Comparison of ENCODE assay signal across 9 cellular contexts in the genomic region with DNA sequence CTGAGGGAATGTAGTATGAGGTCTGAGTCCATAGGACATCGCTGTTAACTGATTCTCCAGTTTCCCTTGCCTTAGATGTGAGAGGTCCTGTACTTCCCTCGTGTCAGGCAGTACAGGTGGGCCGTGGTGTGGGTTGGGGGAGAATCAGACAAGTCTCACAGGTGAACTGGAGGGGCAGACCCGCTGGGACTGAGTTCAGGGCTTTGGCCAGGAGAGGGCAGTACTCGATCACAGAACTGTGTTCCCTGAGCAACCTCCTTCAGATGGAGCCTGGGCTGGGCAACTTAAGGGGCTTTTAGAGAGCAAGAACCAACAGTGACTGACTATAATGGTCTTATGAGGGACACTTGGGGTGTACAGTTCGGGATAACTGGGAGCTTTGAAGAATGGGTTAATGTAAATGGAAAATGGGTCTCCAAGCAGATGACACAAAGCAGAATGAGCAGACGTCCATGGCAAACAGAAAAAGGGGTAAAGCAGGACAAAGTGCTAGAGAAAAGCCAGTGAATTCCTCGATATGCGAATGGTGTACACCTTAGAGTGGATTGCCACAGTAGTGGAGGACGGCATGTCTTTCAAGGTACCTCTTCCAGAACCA.
DNase-seq lines count a peak whose midpoint lies in the region; ATAC-seq and TF ChIP-seq lines count a peak whose summit lies in the region.
"Had no signal": no experiment of that assay in that cellular context is flagged by ENCODE, and none has a peak within 500 bp of the region (broad histone marks: within the 10 kb centered on the region; RNA-seq: fewer than 3 reads in every experiment).

No MANE protein-coding gene starts in this region.

- no peak overlapping the region for H3K4me3 ChIP-seq in SJCRH30

- no peak overlapping the region for H3K4me3 Mint-ChIP-seq in Calu3 (ENCODE audit: low read depth, unreplicated experiment)
- H3K4me3 Mint-ChIP-seq: T-helper 1 cell treated with Interleukin-12 subunit alpha and Interleukin-12 subunit beta and Interleukin-4 antibody, amounts not matched to agents 30 μg/mL and 1 μg/mL, for 36 hours had no signal

- CTCF ChIA-PET in Calu3 (lab: Charles Lee), result interaction anchor here (1.0 to 3.2 kb wide), 2 partner anchors 37 to 117 kb away, joined by 3 to 26 read pairs; no protein-coding TSS in a partner anchor

- BruUV-seq in Calu3 (replicated peaks; lab: Mats Ljungman, UMichigan), result no TSS peak

- H3K4me1 ChIP-seq in SJCRH30, result no peaks in the 10 kb centered on the region

- no peaks in the 10 kb centered on the region for H3K4me1 Mint-ChIP-seq in Calu3 (ENCODE audit: low read depth, unreplicated experiment)

- ATAC-seq in GM21390 (IDR thresholded peaks at IDR 0.05; ENCODE audit: unreplicated experiment) (peak; percentile 81), Right ventricle myocardium superior (ENCODE audit: poor library complexity) (peak; percentile 76), GM21825 (IDR thresholded peaks at IDR 0.05; ENCODE audit: unreplicated experiment) (no peak)

- peak; percentile 75 for DNase-seq in Calu3
- DNase-seq in KG1 (lab: John Stamatoyannopoulos, UW), result peak; percentile 32
- peak; percentile 69 to 83 for DNase-seq in SJCRH30
- DNase-seq in activated naive CD4-positive, alpha-beta T cell treated with Interleukin-2 at 50 U/mL for 16 hours, result peak; percentile 55
- DNase-seq in Right ventricle myocardium superior, result peak; percentile 56
- peak; percentile 20 for DNase-seq in pulmonary artery endothelial cell (ENCODE audit: low read depth, low spot score)

- no peaks in the 10 kb centered on the region for H3K9me3 Mint-ChIP-seq in Calu3 (ENCODE audit: low read depth, unreplicated experiment)
- H3K9me3 Mint-ChIP-seq: T-helper 1 cell treated with Interleukin-12 subunit alpha and Interleukin-12 subunit beta and Interleukin-4 antibody, amounts not matched to agents 30 μg/mL and 1 μg/mL, for 36 hours had no signal

- H3K9me3 ChIP-seq in SJCRH30 (replicated peaks), result no peaks in the 10 kb centered on the region

- H3K36me3 ChIP-seq in SJCRH30, result no peaks in the 10 kb centered on the region

- intact Hi-C loops in Calu3 (cut with micrococcal nuclease; ENCODE audit: unreplicated experiment) (loop anchor here (1.0 kb wide), 2 partner anchors 69 to 118 kb away; no protein-coding TSS in a partner anchor), Right ventricle myocardium superior (cut with DNase I) (loop anchor here (5.0 to 10.0 kb wide), 2 partner anchors 117 to 194 kb away; no protein-coding TSS in a partner anchor)

- H3K27me3 Mint-ChIP-seq in Calu3 (ENCODE audit: unreplicated experiment), result peaks cover 85% of the 10 kb centered on the region

- no peaks in the 10 kb centered on the region; the same call in 1 of the 2 replicates for H3K27me3 ChIP-seq in SJCRH30

- no peak overlapping the region for H3K27ac ChIP-seq in SJCRH30

- H3K36me3 Mint-ChIP-seq in Calu3 (ENCODE audit: insufficient read depth, unreplicated experiment), result no peaks in the 10 kb centered on the region

- TF ChIP-seq CTCF in Calu3 (IDR thresholded peaks at IDR 0.05; ENCODE audit: unreplicated experiment), result peak; percentile 64

- no peak overlapping the region for H3K27ac Mint-ChIP-seq in Calu3 (ENCODE audit: unreplicated experiment)
- H3K27ac Mint-ChIP-seq: T-helper 1 cell treated with Interleukin-12 subunit alpha and Interleukin-12 subunit beta and Interleukin-4 antibody, amounts not matched to agents 30 μg/mL and 1 μg/mL, for 36 hours had no signal

Comparison
In these comparisons a context has a peak if more than half of its experiments do, and no peak if none do; other contexts are left out.
1. DNase-seq: peak in every context shown above with its lines; median percentile 76 in SJCRH30; 75 in Calu3; 56 in Right ventricle myocardium superior; 55 in activated naive CD4-positive, alpha-beta T cell treated with Interleukin-2 at 50 U/mL for 16 hours; 32 in KG1; 20 in pulmonary artery endothelial cell.